In genomic region chr12:63313139-63313538, GRCh38 we compare ENCODE assay signal across 26 cellular contexts.
DNase-seq lines count a peak whose midpoint lies in the region; ATAC-seq lines count a peak whose summit lies in the region.
"Had no signal": no experiment of that assay in that cellular context is flagged by ENCODE, and none has a peak within 500 bp of the region (broad histone marks: within the 10 kb centered on the region; RNA-seq: fewer than 3 reads in every experiment).

No MANE protein-coding gene starts in this region.

- ATAC-seq in GM18907 (IDR thresholded peaks at IDR 0.05; ENCODE audit: unreplicated experiment) (peak; percentile 99), GM21619 (IDR thresholded peaks at IDR 0.05; ENCODE audit: unreplicated experiment) (peak; percentile 75), HG03159 (IDR thresholded peaks at IDR 0.05; ENCODE audit: unreplicated experiment) (peak; percentile 54), HG03457 (IDR thresholded peaks at IDR 0.05; ENCODE audit: unreplicated experiment) (no peak)
- ATAC-seq: activated T-helper 17 cell treated with anti-CD3 and anti-CD28 coated beads, Interleukin-2, amount 50 U/mL, for 72 hours; gastroesophageal sphincter; stimulated activated memory B cell treated with anti-CD40 and anti-IgM and Interleukin-4, amounts not matched to agents 10 μg/mL and 1 μg/mL and 100 μg/mL, for 72 hours had no signal

- DNase-seq in renal cortical epithelial cell (ENCODE audit: low read depth), result peak; percentile 67
- no peak for DNase-seq in globus pallidus (ENCODE audit: low spot score)
- no peak for DNase-seq in activated CD4-positive, CD25-positive, alpha-beta regulatory T cell (lab: John Stamatoyannopoulos, UW)
- DNase-seq: activated CD4-positive, alpha-beta memory T cell treated with anti-CD3 and anti-CD28 coated beads for 36 hours; activated CD4-positive, CD25-positive, alpha-beta regulatory T cell treated with anti-CD3 and anti-CD28 coated beads, Interleukin-2, amount 50 U/mL, for 72 hours; activated CD8-positive, alpha-beta memory T cell treated with anti-CD3 and anti-CD28 coated beads, Interleukin-2, amount 50 U/mL, for 48 hours; activated naive CD4-positive, alpha-beta T cell treated with anti-CD3 and anti-CD28 coated beads, Interleukin-2, amount 50 U/mL, for 16 hours; amniotic stem cell; Caco-2; DMS79; GDM1; hypothalamus; immature natural killer cell; NCI-H1417 treated with DMSO at 0.1 percent for 48 hours; NCI-H2081 treated with DMSO at 0.1 percent for 48 hours; NCI-H748 treated with DMSO at 0.1 percent for 48 hours; stimulated activated CD4-positive, alpha-beta T cell treated with anti-CD3 and anti-CD28 coated beads, Interleukin-4, amount 100 ng/mL, for 4 hours; T-helper 1 cell; upper lobe of left lung had no signal
